In genomic region chr7:6435486-6436384, GRCh38 we compare ENCODE assay signal across 8 cellular contexts. TPM values are rescaled to one million over a fixed set of nuclear protein-coding genes. Genes with fewer than 3 reads are reported as not detected.
DNase-seq lines count a peak whose midpoint lies in the region; ATAC-seq and TF ChIP-seq lines count a peak whose summit lies in the region.

No MANE protein-coding gene starts in this region.

- no peak overlapping the region for H3K4me3 ChIP-seq in SJCRH30

- ATAC-seq in GM21737 (IDR thresholded peaks at IDR 0.05; ENCODE audit: unreplicated experiment) = peak; percentile 71
- ATAC-seq in foreskin keratinocyte = peak; percentile 91

- H3K27me3 ChIP-seq in SJCRH30 (no peaks in the 10 kb centered on the region), foreskin keratinocyte (no peaks in the 10 kb centered on the region)

- peak; percentile 97 for TF ChIP-seq CTCF in foreskin keratinocyte (conservative IDR thresholded peaks at IDR 0.05)

- H3K4me1 ChIP-seq in SJCRH30 (peaks cover 15% of the 10 kb centered on the region), foreskin keratinocyte (no peaks in the 10 kb centered on the region)

- H3K36me3 ChIP-seq in SJCRH30 = peaks cover 15% of the 10 kb centered on the region

- DNase-seq in DMS153 treated with DMSO at 0.1 percent for 48 hours (lab: John Stamatoyannopoulos, UW; ENCODE audit: unreplicated experiment) (peak; percentile 77), M059J (ENCODE audit: low read depth) (peak; percentile 76), SJCRH30 (peak; percentile 77 to 91), activated gamma-delta T cell treated with Interleukin-2 at 50 U/mL for 16 hours (peak; percentile 86), foreskin keratinocyte (peak in 1 of 2 donors; percentile 27), occipital lobe (lab: John Stamatoyannopoulos, UW) (peak; percentile 74)

- no peaks in the 10 kb centered on the region for H3K9me3 ChIP-seq in SJCRH30 (replicated peaks)

- H3K27ac ChIP-seq in SJCRH30 = no peak overlapping the region
- H3K27ac ChIP-seq in foreskin keratinocyte = no peak overlapping the region
- H3K27ac ChIP-seq in temporal lobe (ENCODE audit: low read depth, low read length) = peak overlapping the region; percentile 65

RNA-seq across cellular contexts. Expression of gene DAGLB, which starts 12.0 kb away (rescaled TPM):
- 37.6 and 44.6 TPM in 2 replicates for total RNA-seq in M059J (2014; rRNA removed; shearing (Covaris generic))
- total RNA-seq in SJCRH30 (2014; rRNA removed; shearing (Covaris generic)) = 15.5 and 16.9 TPM in 2 replicates
- total RNA-seq in foreskin keratinocyte = 12.8 and 13.0 TPM in 2 replicates
- polyA plus RNA-seq in foreskin keratinocyte = 10.1 and 11.8 TPM in 2 replicates
- total RNA-seq in occipital lobe = 27.9 TPM
- total RNA-seq in temporal lobe = 23.4 TPM

RNA-seq across cellular contexts. Expression of gene KDELR2, which starts 48.2 kb away (rescaled TPM):
- total RNA-seq in M059J (2014; rRNA removed; shearing (Covaris generic)) = 428 and 571 TPM in 2 replicates
- total RNA-seq in SJCRH30 (2014; rRNA removed; shearing (Covaris generic)) = 140 and 153 TPM in 2 replicates
- total RNA-seq in foreskin keratinocyte (140 and 157 TPM in 2 replicates), occipital lobe (84.1 TPM), temporal lobe (52.9 TPM)
- 112 and 126 TPM in 2 replicates for polyA plus RNA-seq in foreskin keratinocyte
